Comparison of ENCODE assay signal across 1 cellular context in genomic region chr6:42978487-42978792, GRCh38.
A peak's percentile ranks its signal among the peaks of the same experiment; 100 is the strongest.
TF ChIP-seq lines count a peak whose summit lies in the region.

No MANE protein-coding gene starts in this region.

TF ChIP-seq in HEK293, 187 proteins besides CTCF, POLR2A, EP300 and RAD21 (continued from another document):
- TF ChIP-seq ZNF26 (tag by site-specific recombination; IDR thresholded peaks at IDR 0.05), result no peak
- TF ChIP-seq ZIC2 (tag by site-specific recombination; IDR thresholded peaks at IDR 0.05), result peak; percentile 53; the same call in 1 of the 2 replicates
- no peak for TF ChIP-seq ZNF19 (tag by site-specific recombination; IDR thresholded peaks at IDR 0.05; ENCODE audit: low read depth)
- peak; percentile 21; the same call in 1 of the 2 replicates for TF ChIP-seq WT1 (tag by site-specific recombination; IDR thresholded peaks at IDR 0.05)
- TF ChIP-seq KLF17 (tag by site-specific recombination; IDR thresholded peaks at IDR 0.05), result peak; percentile 66; the same call in 1 of the 2 replicates
- peak; percentile 76; the same call in 1 of the 2 replicates for TF ChIP-seq ZBTB20 (tag by site-specific recombination; IDR thresholded peaks at IDR 0.05)
TF ChIP-seq in HEK293: peak in this region for 14.
